ENCODE assay signal across 38 cellular contexts in genomic region chr15:72450805-72451204, GRCh38. TPM values are rescaled to one million over a fixed set of nuclear protein-coding genes. Genes with fewer than 3 reads are reported as not detected.
"Had no signal": no experiment of that assay in that cellular context is flagged by ENCODE, and none has a peak within 500 bp of the region (broad histone marks: within the 10 kb centered on the region; RNA-seq: fewer than 3 reads in every experiment).

No MANE protein-coding gene starts in this region.

- H3K9me3 Mint-ChIP-seq: activated CD4-positive, alpha-beta memory T cell treated with anti-CD3 and anti-CD28 coated beads for 36 hours; activated CD4-positive, alpha-beta T cell treated with anti-CD3 and anti-CD28 coated beads, Interleukin-2, amount 10 ng/mL, durations not matched to agents 24 days and 14 days; activated naive CD4-positive, alpha-beta T cell treated with anti-CD3 and anti-CD28 coated beads for 36 hours; activated naive CD4-positive, alpha-beta T cell treated with anti-CD3 and anti-CD28 coated beads, Interleukin-2, amount 50 U/mL, for 24 hours; activated naive CD8-positive, alpha-beta T cell treated with anti-CD3 and anti-CD28 coated beads for 36 hours; activated naive CD8-positive, alpha-beta T cell treated with anti-CD3 and anti-CD28 coated beads, Interleukin-2, amount 50 U/mL, for 24 hours; activated T-helper 1 cell treated with anti-CD3 and anti-CD28 coated beads, Interleukin-12 subunit alpha, Interleukin-12 subunit beta, Interleukin-2, Interleukin-4 antibody, amounts not matched to agents 30 ng/mL and 10 ng/mL and 1 ng/mL, durations not matched to agents 14 hours and 24 hours and 36 hours; activated T-helper 2 cell treated with anti-CD3 and anti-CD28 coated beads, Interferon-gamma antibody, Interleukin-2, Interleukin-4, amounts not matched to agents 10 μg/mL and 5 μg/mL and 100 μg/mL, durations not matched to agents 14 hours and 24 hours and 36 hours; effector memory CD8-positive, alpha-beta T cell had no signal

- H3K27ac Mint-ChIP-seq: activated CD4-positive, alpha-beta memory T cell treated with anti-CD3 and anti-CD28 coated beads for 36 hours; activated CD4-positive, alpha-beta T cell treated with anti-CD3 and anti-CD28 coated beads for 36 hours; activated CD4-positive, alpha-beta T cell treated with anti-CD3 and anti-CD28 coated beads, Interleukin-2, amount 10 ng/mL, durations not matched to agents 24 days and 14 days; activated CD8-positive, alpha-beta memory T cell treated with anti-CD3 and anti-CD28 coated beads, Interleukin-2, amount 10 ng/mL, durations not matched to agents 7 days and 5 days; activated CD8-positive, alpha-beta T cell treated with anti-CD3 and anti-CD28 coated beads, Interleukin-2, amount 10 ng/mL, durations not matched to agents 7 days and 5 days; activated naive CD4-positive, alpha-beta T cell treated with anti-CD3 and anti-CD28 coated beads for 36 hours; activated naive CD4-positive, alpha-beta T cell treated with anti-CD3 and anti-CD28 coated beads, Interleukin-2, amount 50 U/mL, for 24 hours; activated naive CD8-positive, alpha-beta T cell treated with anti-CD3 and anti-CD28 coated beads for 36 hours; activated naive CD8-positive, alpha-beta T cell treated with anti-CD3 and anti-CD28 coated beads, Interleukin-2, amount 50 U/mL, for 24 hours; activated T-helper 1 cell treated with anti-CD3 and anti-CD28 coated beads, Interleukin-12 subunit alpha, Interleukin-12 subunit beta, Interleukin-2, Interleukin-4 antibody, amounts not matched to agents 30 ng/mL and 10 ng/mL and 1 ng/mL, durations not matched to agents 14 hours and 24 hours and 36 hours; activated T-helper 2 cell treated with anti-CD3 and anti-CD28 coated beads, Interferon-gamma antibody, Interleukin-2, Interleukin-4, amounts not matched to agents 10 μg/mL and 5 μg/mL and 100 μg/mL, durations not matched to agents 14 hours and 24 hours and 36 hours; effector memory CD8-positive, alpha-beta T cell had no signal

- H3K36me3 Mint-ChIP-seq: activated CD4-positive, alpha-beta memory T cell treated with anti-CD3 and anti-CD28 coated beads for 36 hours; activated CD8-positive, alpha-beta memory T cell treated with anti-CD3 and anti-CD28 coated beads, Interleukin-2, amount 10 ng/mL, durations not matched to agents 7 days and 5 days; activated naive CD4-positive, alpha-beta T cell treated with anti-CD3 and anti-CD28 coated beads, Interleukin-2, amount 50 U/mL, for 24 hours; activated naive CD8-positive, alpha-beta T cell treated with anti-CD3 and anti-CD28 coated beads for 36 hours had no signal

- H3K27me3 ChIP-seq: adrenal gland, body of pancreas, gastroesophageal sphincter, heart right ventricle had no signal

- H3K36me3 ChIP-seq: adrenal gland, esophagus squamous epithelium, gastroesophageal sphincter, heart right ventricle had no signal

- H3K79me2 ChIP-seq: hepatocyte had no signal

- H3K27me3 Mint-ChIP-seq: activated CD4-positive, alpha-beta memory T cell treated with anti-CD3 and anti-CD28 coated beads for 36 hours; activated CD4-positive, alpha-beta T cell treated with anti-CD3 and anti-CD28 coated beads for 36 hours; effector memory CD8-positive, alpha-beta T cell had no signal

- ATAC-seq: activated CD4-positive, alpha-beta T cell treated with anti-CD3 and anti-CD28 coated beads for 36 hours; activated CD8-positive, alpha-beta memory T cell treated with anti-CD3 and anti-CD28 coated beads, Interleukin-2, amount 10 ng/mL, durations not matched to agents 7 days and 5 days; activated CD8-positive, alpha-beta T cell treated with anti-CD3 and anti-CD28 coated beads, Interleukin-2, amount 10 ng/mL, durations not matched to agents 7 days and 5 days; activated naive CD8-positive, alpha-beta T cell treated with anti-CD3 and anti-CD28 coated beads, Interleukin-2, amount 50 U/mL, for 24 hours; body of pancreas; effector memory CD8-positive, alpha-beta T cell; gastroesophageal sphincter; heart right ventricle had no signal

- H3K9me3 ChIP-seq: adrenal gland, body of pancreas, esophagus squamous epithelium, gastroesophageal sphincter, heart right ventricle had no signal

- H3K27ac ChIP-seq: adrenal gland, body of pancreas, esophagus squamous epithelium, gastroesophageal sphincter, heart right ventricle, hepatocyte had no signal

- H3K4me3 Mint-ChIP-seq: activated CD4-positive, alpha-beta memory T cell treated with anti-CD3 and anti-CD28 coated beads for 36 hours; activated CD4-positive, alpha-beta T cell treated with anti-CD3 and anti-CD28 coated beads for 36 hours; activated CD4-positive, alpha-beta T cell treated with anti-CD3 and anti-CD28 coated beads, Interleukin-2, amount 10 ng/mL, durations not matched to agents 24 days and 14 days; activated CD8-positive, alpha-beta memory T cell treated with anti-CD3 and anti-CD28 coated beads, Interleukin-2, amount 10 ng/mL, durations not matched to agents 7 days and 5 days; activated CD8-positive, alpha-beta T cell treated with anti-CD3 and anti-CD28 coated beads, Interleukin-2, amount 10 ng/mL, durations not matched to agents 7 days and 5 days; activated naive CD4-positive, alpha-beta T cell treated with anti-CD3 and anti-CD28 coated beads for 36 hours; activated naive CD4-positive, alpha-beta T cell treated with anti-CD3 and anti-CD28 coated beads, Interleukin-2, amount 50 U/mL, for 24 hours; activated naive CD8-positive, alpha-beta T cell treated with anti-CD3 and anti-CD28 coated beads for 36 hours; activated naive CD8-positive, alpha-beta T cell treated with anti-CD3 and anti-CD28 coated beads, Interleukin-2, amount 50 U/mL, for 24 hours; activated T-helper 1 cell treated with anti-CD3 and anti-CD28 coated beads, Interleukin-12 subunit alpha, Interleukin-12 subunit beta, Interleukin-2, Interleukin-4 antibody, amounts not matched to agents 30 ng/mL and 10 ng/mL and 1 ng/mL, durations not matched to agents 14 hours and 24 hours and 36 hours; effector memory CD8-positive, alpha-beta T cell had no signal

- H2AFZ ChIP-seq: hepatocyte had no signal

- H3K4me3 ChIP-seq: adrenal gland, body of pancreas, esophagus squamous epithelium, gastroesophageal sphincter, heart right ventricle, hepatocyte had no signal

- FAIRE-seq: colon had no signal

- H3K4me2 ChIP-seq: hepatocyte had no signal

- H3K4me1 ChIP-seq: adrenal gland, body of pancreas, esophagus squamous epithelium, gastroesophageal sphincter, heart right ventricle had no signal

- DNase-seq: activated CD4-positive, alpha-beta memory T cell treated with anti-CD3 and anti-CD28 coated beads for 36 hours; activated CD4-positive, alpha-beta T cell treated with anti-CD3 and anti-CD28 coated beads for 36 hours; activated CD4-positive, alpha-beta T cell treated with anti-CD3 and anti-CD28 coated beads, Interleukin-2, amount 10 ng/mL, durations not matched to agents 24 days and 14 days; activated CD4-positive, CD25-positive, alpha-beta regulatory T cell; activated CD4-positive, CD25-positive, alpha-beta regulatory T cell treated with anti-CD3 and anti-CD28 coated beads, Interleukin-2, amount 50 U/mL, for 72 hours; activated CD8-positive, alpha-beta memory T cell treated with anti-CD3 and anti-CD28 coated beads, Interleukin-2, amount 10 ng/mL, durations not matched to agents 7 days and 5 days; activated CD8-positive, alpha-beta memory T cell treated with anti-CD3 and anti-CD28 coated beads, Interleukin-2, amount 50 U/mL, for 4 hours; activated CD8-positive, alpha-beta T cell treated with anti-CD3 and anti-CD28 coated beads, Interleukin-2, amount 10 ng/mL, durations not matched to agents 7 days and 5 days; activated effector memory CD4-positive, alpha-beta T cell treated with anti-CD3 and anti-CD28 coated beads, Interleukin-2, amount 50 U/mL, for 16 hours; activated naive CD4-positive, alpha-beta T cell treated with anti-CD3 and anti-CD28 coated beads for 36 hours; activated naive CD8-positive, alpha-beta T cell treated with anti-CD3 and anti-CD28 coated beads for 36 hours; activated naive CD8-positive, alpha-beta T cell treated with anti-CD3 and anti-CD28 coated beads, Interleukin-2, amount 50 U/mL, for 24 hours; activated T-cell treated with anti-CD3 and anti-CD28 coated beads, Interleukin-2, amount 50 U/mL, for 1 hour; activated T-cell treated with anti-CD3 and anti-CD28 coated beads, Interleukin-2, amount 50 U/mL, for 48 hours; adrenal gland; amygdala; aorta; body of pancreas; caudate nucleus; cortex of kidney; dermis blood vessel endothelial cell; effector CD4-positive, alpha-beta T cell; effector memory CD8-positive, alpha-beta T cell; erythroblast; esophagus squamous epithelium; foreskin melanocyte; heart right ventricle had no signal

- H3K4me1 Mint-ChIP-seq: activated CD4-positive, alpha-beta T cell treated with anti-CD3 and anti-CD28 coated beads for 36 hours; activated CD4-positive, alpha-beta T cell treated with anti-CD3 and anti-CD28 coated beads, Interleukin-2, amount 10 ng/mL, durations not matched to agents 24 days and 14 days; activated naive CD4-positive, alpha-beta T cell treated with anti-CD3 and anti-CD28 coated beads, Interleukin-2, amount 50 U/mL, for 24 hours; activated naive CD8-positive, alpha-beta T cell treated with anti-CD3 and anti-CD28 coated beads for 36 hours; activated naive CD8-positive, alpha-beta T cell treated with anti-CD3 and anti-CD28 coated beads, Interleukin-2, amount 50 U/mL, for 24 hours had no signal

RNA-seq across cellular contexts. Expression of gene TMEM202, which starts 52.7 kb away (rescaled TPM):
- total RNA-seq: activated CD4-positive, alpha-beta memory T cell treated with anti-CD3 and anti-CD28 coated beads for 36 hours; activated CD4-positive, alpha-beta T cell treated with anti-CD3 and anti-CD28 coated beads for 36 hours; activated CD4-positive, alpha-beta T cell treated with anti-CD3 and anti-CD28 coated beads, Interleukin-2, amount 10 ng/mL, durations not matched to agents 24 days and 14 days; activated CD8-positive, alpha-beta memory T cell treated with anti-CD3 and anti-CD28 coated beads for 36 hours; activated CD8-positive, alpha-beta memory T cell treated with anti-CD3 and anti-CD28 coated beads, Interleukin-2, amount 10 ng/mL, durations not matched to agents 7 days and 5 days; activated CD8-positive, alpha-beta T cell treated with anti-CD3 and anti-CD28 coated beads, Interleukin-2, amount 10 ng/mL, durations not matched to agents 7 days and 5 days; activated naive CD4-positive, alpha-beta T cell treated with anti-CD3 and anti-CD28 coated beads for 36 hours; activated naive CD8-positive, alpha-beta T cell treated with anti-CD3 and anti-CD28 coated beads for 36 hours; activated T-helper 1 cell treated with anti-CD3 and anti-CD28 coated beads, Interleukin-12 subunit alpha, Interleukin-12 subunit beta, Interleukin-2, Interleukin-4 antibody, amounts not matched to agents 30 ng/mL and 10 ng/mL and 1 ng/mL, durations not matched to agents 14 hours and 24 hours and 36 hours; activated T-helper 2 cell treated with anti-CD3 and anti-CD28 coated beads, Interferon-gamma antibody, Interleukin-2, Interleukin-4, amounts not matched to agents 10 μg/mL and 5 μg/mL and 100 μg/mL, durations not matched to agents 14 hours and 24 hours and 36 hours; adrenal gland; aorta; body of pancreas; chondrocyte; dermis blood vessel endothelial cell; esophagus squamous epithelium; fibroblast of lung; fibroblast of villous mesenchyme; gastroesophageal sphincter; glomerular endothelial cell; heart right ventricle; hepatocyte had no signal
- polyA plus RNA-seq: adrenal gland, aorta, fibroblast of lung, heart right ventricle, hepatocyte had no signal
